ENCODE assay signal across 9 cellular contexts in the genomic region with DNA sequence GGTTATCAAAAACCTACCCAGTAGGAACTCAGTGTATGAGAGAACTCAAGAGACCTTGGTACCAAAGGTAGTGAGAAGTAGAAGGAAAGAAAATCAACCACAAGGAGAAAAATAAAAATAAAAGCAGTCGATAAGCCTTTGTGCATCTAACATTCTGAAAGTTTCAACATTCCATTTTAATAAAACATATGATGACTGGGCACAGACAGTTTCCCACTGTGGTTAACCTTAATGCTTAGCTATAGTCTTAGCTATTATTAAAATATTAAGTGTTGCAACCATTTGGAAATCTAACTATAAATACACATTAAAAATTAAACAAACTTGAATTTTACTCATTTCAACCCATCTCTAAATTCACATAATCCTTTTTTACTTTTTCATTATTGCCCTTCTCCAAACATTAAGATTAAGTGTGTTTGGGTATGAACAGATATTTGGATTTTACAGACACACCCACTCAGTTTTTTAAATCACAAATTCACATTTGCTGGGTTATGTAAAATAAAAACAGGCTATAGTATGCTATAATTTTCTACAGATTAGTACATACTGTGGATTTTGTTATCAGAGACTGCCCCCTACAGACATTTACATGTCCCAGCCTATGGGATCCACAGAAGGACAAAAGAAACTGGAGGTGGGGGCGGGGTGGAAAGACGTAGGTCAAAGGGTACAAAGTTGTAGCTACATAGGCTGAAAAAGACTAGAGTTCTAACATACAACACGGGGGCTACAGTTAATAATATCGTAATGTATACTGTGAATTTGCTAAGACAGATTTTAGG. TPM values are rescaled to one million over a fixed set of nuclear protein-coding genes. Genes with fewer than 3 reads are reported as not detected.
DNase-seq lines count a peak whose midpoint lies in the region; ATAC-seq, FAIRE-seq and TF ChIP-seq lines count a peak whose summit lies in the region.
"Had no signal": no experiment of that assay in that cellular context is flagged by ENCODE, and none has a peak within 500 bp of the region (broad histone marks: within the 10 kb centered on the region; RNA-seq: fewer than 3 reads in every experiment).

No MANE protein-coding gene starts in this region.

- dilution Hi-C loops in IMR-90 (cut with HindIII; ENCODE audit: low sequenced_read_pairs, unreplicated experiment), result no loop called here

- H3K4me3 Mint-ChIP-seq in activated CD4-positive, alpha-beta T cell treated with anti-CD3 and anti-CD28 coated beads, Interleukin-2, amount 10 ng/mL, durations not matched to agents 24 days and 14 days, result no peak overlapping the region

- peaks cover 6% of the 10 kb centered on the region for H3K4me1 Mint-ChIP-seq in activated CD4-positive, alpha-beta T cell treated with anti-CD3 and anti-CD28 coated beads, Interleukin-2, amount 10 ng/mL, durations not matched to agents 24 days and 14 days

- peak overlapping the region; percentile 53; the same call in 1 of the 2 replicates for H3K18ac ChIP-seq in IMR-90 (ENCODE audit: low read depth, low read length)

- H3K56ac ChIP-seq in IMR-90 (ENCODE audit: extremely low read depth, insufficient read depth, low read length), result no peak overlapping the region

- in situ Hi-C loops in IMR-90 (cut with MboI; ENCODE audit: low sequenced_read_pairs), result loop anchor here (5.0 kb wide), 1 partner anchor 601 kb away; no protein-coding TSS in a partner anchor

- CTCF ChIA-PET in IMR-90 (lab: Yijun Ruan, JAX), result interaction anchor here (0.7 to 1.6 kb wide), 4 partner anchors 11 to 597 kb away, joined by 3 read pairs; no protein-coding TSS in a partner anchor

- H3K4me3 ChIP-seq in IMR-90 (ENCODE audit: insufficient read depth, low read depth, low read length), result no peak overlapping the region
- H3K4me3 ChIP-seq in kidney epithelial cell (ENCODE audit: low read depth, low read length), result no peak overlapping the region
- H3K4me3 ChIP-seq: SK-N-MC had no signal

- peak overlapping the region; percentile 74; the same call in 1 of the 2 replicates for H3K4me2 ChIP-seq in IMR-90 (ENCODE audit: low read depth, low read length)

- H3K36me3 ChIP-seq in IMR-90 (ENCODE audit: control insufficient read depth, insufficient read depth, low read length) (no peaks in the 10 kb centered on the region; the same call in 1 of the 2 replicates), kidney epithelial cell (ENCODE audit: control insufficient read depth, insufficient read depth, low read length) (no peaks in the 10 kb centered on the region)

- no peak overlapping the region for H3K27ac Mint-ChIP-seq in activated CD4-positive, alpha-beta T cell treated with anti-CD3 and anti-CD28 coated beads, Interleukin-2, amount 10 ng/mL, durations not matched to agents 24 days and 14 days

- no peaks in the 10 kb centered on the region for H4K20me1 ChIP-seq in IMR-90 (ENCODE audit: insufficient read depth, low read length)

- no peak for DNase-seq in D721Med (ENCODE audit: insufficient read length, low spot score)
- peak; percentile 59 for DNase-seq in IMR-90
- peak; percentile 67 for DNase-seq in activated CD4-positive, alpha-beta T cell treated with anti-CD3 and anti-CD28 coated beads, Interleukin-2, amount 10 ng/mL, durations not matched to agents 24 days and 14 days
- no peak for DNase-seq in kidney epithelial cell (ENCODE audit: low read depth)
- DNase-seq in retina, result no peak
- DNase-seq in hippocampal formation (lab: John Stamatoyannopoulos, UW), result no peak
- DNase-seq in mucosa of gallbladder (ENCODE audit: low spot score), result no peak
- DNase-seq in NCI-H1417 treated with DMSO at 0.1 percent for 48 hours (lab: John Stamatoyannopoulos, UW), result no peak

- H3K23ac ChIP-seq in IMR-90 (ENCODE audit: low read depth, low read length), result no peak overlapping the region

- WGBS in IMR-90 (ENCODE audit: extremely low coverage in 2 of 2, insufficient read length in 1 of 2), 2 experiments, result no CpG with 5 or more reads among the region's 5 CpGs

- H3K9ac ChIP-seq in IMR-90 (ENCODE audit: low read depth, low read length), result no peak overlapping the region

- H3K4ac ChIP-seq in IMR-90 (ENCODE audit: low read depth, low read length), result peak overlapping the region; percentile 5; the same call in 1 of the 2 replicates

- TF ChIP-seq CTCF in D721Med (IDR thresholded peaks at IDR 0.05; ENCODE audit: insufficient read depth, missing control alignments) (peak; percentile 38), IMR-90 (conservative IDR thresholded peaks at IDR 0.05; ENCODE audit: low read depth, low read length) (peak; percentile 61), kidney epithelial cell (IDR thresholded peaks at IDR 0.05; ENCODE audit: insufficient read depth, low read length, poor library complexity, severe bottlenecking) (peak; percentile 26)

- peak; percentile 52 for TF ChIP-seq RAD21 in IMR-90 (IDR thresholded peaks at IDR 0.05; ENCODE audit: low read length)

- intact Hi-C loops in IMR-90 (cut with micrococcal nuclease), result loop anchor here (1.0 to 10.0 kb wide), 3 partner anchors 84 to 597 kb away; no protein-coding TSS in a partner anchor
- intact Hi-C loops in activated CD4-positive, alpha-beta T cell treated with anti-CD3 and anti-CD28 coated beads, Interleukin-2, amount 10 ng/mL, durations not matched to agents 24 days and 14 days (cut with micrococcal nuclease), result loop anchor here (1.0 kb wide), 1 partner anchor 597 kb away; no protein-coding TSS in a partner anchor

- BruUV-seq in IMR-90 (replicated peaks; lab: Mats Ljungman, UMichigan), result no TSS peak

- no peak overlapping the region for H4K8ac ChIP-seq in IMR-90 (ENCODE audit: low read depth in 2 of 2, low read length in 2 of 2)

- no peak overlapping the region for H2BK15ac ChIP-seq in IMR-90 (ENCODE audit: low read depth, low read length)

- peak overlapping the region; percentile 55; the same call in 1 of the 2 replicates for H3K27ac ChIP-seq in IMR-90 (ENCODE audit: insufficient read depth, low read length)
- H3K27ac ChIP-seq: SK-N-MC had no signal

- H3K27me3 ChIP-seq in IMR-90 (ENCODE audit: control insufficient read depth, insufficient read depth, low read length) (no peaks in the 10 kb centered on the region), kidney epithelial cell (ENCODE audit: control insufficient read depth, insufficient read depth, low read length) (no peaks in the 10 kb centered on the region)

- FAIRE-seq in D721Med (lab: Jason Lieb, UNC), result no peak

- no peaks in the 10 kb centered on the region for H3K79me1 ChIP-seq in IMR-90 (ENCODE audit: low read depth in 1 of 2, low read length in 2 of 2)

- no peak overlapping the region for H2AK9ac ChIP-seq in IMR-90 (replicated peaks; ENCODE audit: low read depth, low read length, poor library complexity)

- H3K14ac ChIP-seq in IMR-90 (replicated peaks; ENCODE audit: low read depth, low read length), result 0 out of 2 replicates have a peak overlapping the region, but pooled peaks have one; percentile 42

- H2BK5ac ChIP-seq in IMR-90 (ENCODE audit: low read depth, low read length, poor library complexity, severe bottlenecking), result peak overlapping the region; percentile 78

- H3K36me3 Mint-ChIP-seq in activated CD4-positive, alpha-beta T cell treated with anti-CD3 and anti-CD28 coated beads, Interleukin-2, amount 10 ng/mL, durations not matched to agents 24 days and 14 days (ENCODE audit: low read depth), result peaks cover 15% of the 10 kb centered on the region

- H4K91ac ChIP-seq in IMR-90 (ENCODE audit: insufficient read depth, low read depth, low read length), result no peak overlapping the region

- POLR2A ChIA-PET in IMR-90 (lab: Charles Lee; ENCODE audit: unreplicated experiment), result no interaction called here

- H2AFZ ChIP-seq in IMR-90 (replicated peaks; ENCODE audit: low read length, poor library complexity), result no peak overlapping the region

- no peak overlapping the region for H2AK5ac ChIP-seq in IMR-90 (ENCODE audit: low read depth, low read length)

- TF ChIP-seq POLR2A in IMR-90 (IDR thresholded peaks at IDR 0.05; ENCODE audit: low read depth, low read length), result no peak

- no peaks in the 10 kb centered on the region for H3K9me3 ChIP-seq in IMR-90 (ENCODE audit: control insufficient read depth, insufficient read depth, low read length)

- H4K5ac ChIP-seq in IMR-90 (ENCODE audit: low read depth, low read length), result no peak overlapping the region

- H3K4me1 ChIP-seq in IMR-90 (ENCODE audit: control insufficient read depth, insufficient read depth, low read length), result peaks cover 4% of the 10 kb centered on the region; the same call in 1 of the 2 replicates

- H3K9me3 Mint-ChIP-seq in activated CD4-positive, alpha-beta T cell treated with anti-CD3 and anti-CD28 coated beads, Interleukin-2, amount 10 ng/mL, durations not matched to agents 24 days and 14 days, result no peaks in the 10 kb centered on the region

- H3K9me1 ChIP-seq in IMR-90 (ENCODE audit: insufficient read depth, low read length), result no peaks in the 10 kb centered on the region

- H2BK120ac ChIP-seq in IMR-90 (ENCODE audit: low read depth, low read length), result no peak overlapping the region

- ATAC-seq in IMR-90 (ENCODE audit: low read depth), result peak; percentile 90

- no peak overlapping the region for H2BK20ac ChIP-seq in IMR-90 (ENCODE audit: low read depth, low read length)

- H3K27me3 Mint-ChIP-seq in activated CD4-positive, alpha-beta T cell treated with anti-CD3 and anti-CD28 coated beads, Interleukin-2, amount 10 ng/mL, durations not matched to agents 24 days and 14 days, result no peaks in the 10 kb centered on the region

TF ChIP-seq in IMR-90, 13 proteins besides CTCF, POLR2A, EP300 and RAD21:
- TF ChIP-seq NFE2L2 (IDR thresholded peaks at IDR 0.05; ENCODE audit: low read depth, low read length) (no peak), MAFK (IDR thresholded peaks at IDR 0.05; ENCODE audit: low read depth, low read length) (no peak), CEBPB (IDR thresholded peaks at IDR 0.05; ENCODE audit: low read depth, low read length) (peak; percentile 33; the same call in 1 of the 2 replicates)

RNA-seq across cellular contexts. Expression of gene SRBD1, which starts 32.8 kb away (rescaled TPM):
- total RNA-seq in IMR-90 (2012; rRNA removed) (14.7 and 20.6 TPM in 2 replicates), kidney epithelial cell (12.7 and 18.4 TPM in 2 replicates), mucosa of gallbladder (13.6 TPM)
- 2.9 and 3.5 TPM in 2 replicates for polyA plus RNA-seq in IMR-90 (2012; rRNA removed)
- polyA plus RNA-seq in IMR-90 (2012; cell fraction: cytosol; rRNA removed), result 0.44 and 0.71 TPM in 2 replicates
- 0.44 and 2.1 TPM in 2 replicates for polyA plus RNA-seq in IMR-90 (2012; cell fraction: nucleus; rRNA removed; ENCODE audit: low replicate concordance)
- total RNA-seq in activated CD4-positive, alpha-beta T cell treated with anti-CD3 and anti-CD28 coated beads, Interleukin-2, amount 10 ng/mL, durations not matched to agents 24 days and 14 days, result 14.5 and 18.9 TPM in 2 replicates

Comparison
In these comparisons a context has a peak if more than half of its experiments do, and no peak if none do; other contexts are left out.
1. DNase-seq: peak in IMR-90 (single experiment) and activated CD4-positive, alpha-beta T cell treated with anti-CD3 and anti-CD28 coated beads, Interleukin-2, amount 10 ng/mL, durations not matched to agents 24 days and 14 days (single experiment); none in D721Med (single experiment), kidney epithelial cell (single experiment), retina (single experiment), hippocampal formation (0 of 2), mucosa of gallbladder (single experiment) and NCI-H1417 treated with DMSO at 0.1 percent for 48 hours (single experiment).
2. Peak in every context shown above with its lines, with median percentiles within 50 percentile points of each other: CTCF ChIP-seq.